Comparison of ENCODE assay signal across 10 cellular contexts in the genomic region with DNA sequence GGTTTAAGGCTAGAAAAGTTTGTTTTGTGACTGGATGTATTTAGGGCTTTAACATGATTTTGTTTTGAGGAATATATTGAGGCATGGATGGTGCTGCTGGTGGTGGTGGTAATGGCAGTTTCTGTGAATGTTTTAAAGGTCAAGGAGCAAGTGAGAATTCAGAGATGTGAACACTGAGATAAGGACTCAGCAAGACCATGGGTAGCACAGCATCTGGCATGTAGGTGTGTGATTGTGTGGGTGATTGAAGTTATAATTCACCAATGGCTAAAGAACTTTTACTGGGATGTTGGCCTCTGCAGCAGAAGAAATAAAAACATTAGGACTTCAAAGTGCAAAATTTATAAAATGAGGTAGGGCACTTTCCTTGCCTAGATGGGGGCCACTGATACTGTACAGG.
A peak's percentile ranks its signal among the peaks of the same experiment; 100 is the strongest.
DNase-seq lines count a peak whose midpoint lies in the region; ATAC-seq and TF ChIP-seq lines count a peak whose summit lies in the region.
"Had no signal": no experiment of that assay in that cellular context is flagged by ENCODE, and none has a peak within 500 bp of the region (broad histone marks: within the 10 kb centered on the region; RNA-seq: fewer than 3 reads in every experiment).

No MANE protein-coding gene starts in this region.

- POLR2A ChIA-PET in activated naive CD8-positive, alpha-beta T cell treated with anti-CD3 and anti-CD28 coated beads, Interleukin-2, amount 10 ng/mL, durations not matched to agents 7 days and 5 days (lab: Charles Lee) = no interaction called here

- peak overlapping the region; percentile 89 for H3K27ac Mint-ChIP-seq in activated T-cell treated with anti-CD3 and anti-CD28 coated beads, Interleukin-2, amount 50 U/mL, for 72 hours
- H3K27ac Mint-ChIP-seq in activated naive CD8-positive, alpha-beta T cell treated with anti-CD3 and anti-CD28 coated beads, Interleukin-2, amount 10 ng/mL, durations not matched to agents 7 days and 5 days = peak overlapping the region; percentile 60
- peak overlapping the region; percentile 49 for H3K27ac Mint-ChIP-seq in memory B cell

- H3K36me3 Mint-ChIP-seq in activated T-cell treated with anti-CD3 and anti-CD28 coated beads, Interleukin-2, amount 50 U/mL, for 72 hours (ENCODE audit: insufficient read depth in 2 of 2) = peaks cover 6 to 11% of the 10 kb centered on the region in 2 donors
- peaks cover 25% of the 10 kb centered on the region for H3K36me3 Mint-ChIP-seq in activated naive CD8-positive, alpha-beta T cell treated with anti-CD3 and anti-CD28 coated beads, Interleukin-2, amount 10 ng/mL, durations not matched to agents 7 days and 5 days
- H3K36me3 Mint-ChIP-seq in memory B cell = peaks cover 3% of the 10 kb centered on the region

- TF ChIP-seq POLR2A in transverse colon (IDR thresholded peaks at IDR 0.05) = no peak

- in situ Hi-C loops in transverse colon (cut with MboI; ENCODE audit: low pct_ligation_motif_present in 1 of 4, low pct_unique_long_range_greater_than_20kb in 1 of 4, low sequenced_read_pairs in 3 of 4) = no loop called here

- no peaks in the 10 kb centered on the region for H3K27me3 ChIP-seq in transverse colon

- no peaks in the 10 kb centered on the region for H3K9me3 ChIP-seq in transverse colon

- intact Hi-C loops in transverse colon (cut with DNase I; ENCODE audit: low total_unique reads) = no loop called here
- intact Hi-C loops in cardiac septum (cut with DNase I) = no loop called here

- peaks cover 4 to 59% (median 27%) of the 10 kb centered on the region in 4 donors for H3K4me1 ChIP-seq in transverse colon

- DNase-seq in activated T-cell treated with anti-CD3 and anti-CD28 coated beads, Interleukin-2, amount 50 U/mL, for 72 hours = no peak
- no peak for DNase-seq in activated T-cell treated with anti-CD3 and anti-CD28 coated beads, Interleukin-2, amount 50 U/mL, for 1 hour
- no peak for DNase-seq in activated naive CD8-positive, alpha-beta T cell treated with anti-CD3 and anti-CD28 coated beads, Interleukin-2, amount 10 ng/mL, durations not matched to agents 7 days and 5 days
- DNase-seq in memory B cell (ENCODE audit: low spot score in 2 of 2) = no peak
- DNase-seq in transverse colon = no peak
- DNase-seq in AML-193 (lab: John Stamatoyannopoulos, UW) = no peak
- DNase-seq in occipital lobe (lab: John Stamatoyannopoulos, UW) = no peak
- no peak for DNase-seq in cardiac septum (ENCODE audit: low spot score)
- DNase-seq: activated T-cell treated with anti-CD3 and anti-CD28 coated beads, Interleukin-2, amount 50 U/mL, for 4 hours; Calu3 had no signal

- no peak for TF ChIP-seq CTCF in transverse colon (IDR thresholded peaks at IDR 0.05)

- no peaks in the 10 kb centered on the region for H3K27me3 Mint-ChIP-seq in activated T-cell treated with anti-CD3 and anti-CD28 coated beads, Interleukin-2, amount 50 U/mL, for 72 hours (ENCODE audit: low read depth)
- no peaks in the 10 kb centered on the region for H3K27me3 Mint-ChIP-seq in activated naive CD8-positive, alpha-beta T cell treated with anti-CD3 and anti-CD28 coated beads, Interleukin-2, amount 10 ng/mL, durations not matched to agents 7 days and 5 days
- H3K27me3 Mint-ChIP-seq in memory B cell = no peaks in the 10 kb centered on the region

- ATAC-seq in activated T-cell treated with anti-CD3 and anti-CD28 coated beads, Interleukin-2, amount 50 U/mL, for 72 hours (replicated peaks in 1 of 2) = no peak
- no peak for ATAC-seq in activated naive CD8-positive, alpha-beta T cell treated with anti-CD3 and anti-CD28 coated beads, Interleukin-2, amount 10 ng/mL, durations not matched to agents 7 days and 5 days (ENCODE audit: low read depth)
- no peak for ATAC-seq in memory B cell (ENCODE audit: low read depth)

- H3K36me3 ChIP-seq in transverse colon = no peaks in the 10 kb centered on the region

- no peaks in the 10 kb centered on the region for H3K9me3 Mint-ChIP-seq in activated T-cell treated with anti-CD3 and anti-CD28 coated beads, Interleukin-2, amount 50 U/mL, for 72 hours
- no peaks in the 10 kb centered on the region for H3K9me3 Mint-ChIP-seq in activated naive CD8-positive, alpha-beta T cell treated with anti-CD3 and anti-CD28 coated beads, Interleukin-2, amount 10 ng/mL, durations not matched to agents 7 days and 5 days
- no peaks in the 10 kb centered on the region for H3K9me3 Mint-ChIP-seq in memory B cell
- H3K9me3 Mint-ChIP-seq: activated T-cell treated with anti-CD3 and anti-CD28 coated beads, Interleukin-2, amount 50 U/mL, for 4 hours had no signal

- peaks cover 68% of the 10 kb centered on the region for H3K4me1 Mint-ChIP-seq in activated T-cell treated with anti-CD3 and anti-CD28 coated beads, Interleukin-2, amount 50 U/mL, for 72 hours (ENCODE audit: low read depth)
- peaks cover 41% of the 10 kb centered on the region for H3K4me1 Mint-ChIP-seq in activated naive CD8-positive, alpha-beta T cell treated with anti-CD3 and anti-CD28 coated beads, Interleukin-2, amount 10 ng/mL, durations not matched to agents 7 days and 5 days
- H3K4me1 Mint-ChIP-seq in memory B cell = peaks cover 49% of the 10 kb centered on the region

- H3K4me3 ChIP-seq in transverse colon = no peak overlapping the region

- H3K4me3 Mint-ChIP-seq in activated T-cell treated with anti-CD3 and anti-CD28 coated beads, Interleukin-2, amount 50 U/mL, for 72 hours = peak overlapping the region; percentile 44 to 76
- H3K4me3 Mint-ChIP-seq in activated naive CD8-positive, alpha-beta T cell treated with anti-CD3 and anti-CD28 coated beads, Interleukin-2, amount 10 ng/mL, durations not matched to agents 7 days and 5 days = no peak overlapping the region
- peak overlapping the region; percentile 65 for H3K4me3 Mint-ChIP-seq in memory B cell

- H3K27ac ChIP-seq in transverse colon = peak overlapping the region; percentile 78 to 88 (median 84)

- TF ChIP-seq EP300 in transverse colon (IDR thresholded peaks at IDR 0.05; ENCODE audit: low read depth) = no peak
